ENCODE assay signal across 23 cellular contexts in genomic region chr18:23856466-23857175, GRCh38.
A peak's percentile ranks its signal among the peaks of the same experiment; 100 is the strongest.
DNase-seq lines count a peak whose midpoint lies in the region; ATAC-seq and TF ChIP-seq lines count a peak whose summit lies in the region.
"Had no signal": no experiment of that assay in that cellular context is flagged by ENCODE, and none has a peak within 500 bp of the region (broad histone marks: within the 10 kb centered on the region; RNA-seq: fewer than 3 reads in every experiment).

No MANE protein-coding gene starts in this region.

- TF ChIP-seq CTCF in PC-3 (conservative IDR thresholded peaks at IDR 0.05; ENCODE audit: low read depth, low read length): no peak
- TF ChIP-seq CTCF in endodermal cell (conservative IDR thresholded peaks at IDR 0.05): no peak
- TF ChIP-seq CTCF in gastroesophageal sphincter (IDR thresholded peaks at IDR 0.05): no peak
- no peak for TF ChIP-seq CTCF in esophagus muscularis mucosa (IDR thresholded peaks at IDR 0.05)

- no peaks in the 10 kb centered on the region for H3K79me1 ChIP-seq in neuronal stem cell (ENCODE audit: low read depth, low read length)

- TF ChIP-seq POLR2A in gastroesophageal sphincter (IDR thresholded peaks at IDR 0.05) (no peak), esophagus muscularis mucosa (IDR thresholded peaks at IDR 0.05; ENCODE audit: low read depth) (no peak)

- H2BK15ac ChIP-seq in neuronal stem cell (ENCODE audit: low read length): no peak overlapping the region

- H3K9me3 Mint-ChIP-seq in endodermal cell: peaks cover 2% of the 10 kb centered on the region
- H3K9me3 Mint-ChIP-seq: activated naive CD4-positive, alpha-beta T cell treated with anti-CD3 and anti-CD28 coated beads for 36 hours; mesothelial cell of epicardium; neural crest cell; stimulated activated memory B cell treated with anti-CD40 and anti-IgM and Interleukin-4, amounts not matched to agents 10 μg/mL and 1 μg/mL and 100 μg/mL, for 72 hours had no signal

- DNase-seq in ELF-1 (ENCODE audit: low read depth, low spot score) (peak; percentile 73), PC-3 (peak; percentile 58), endodermal cell (peak; percentile 77), neuronal stem cell (ENCODE audit: low spot score) (no peak), esophagus muscularis mucosa (ENCODE audit: extremely low spot score) (no peak), dedifferentiated amniotic fluid mesenchymal stem cell (ENCODE audit: extremely low spot score) (no peak)
- DNase-seq: activated CD4-positive, alpha-beta T cell treated with anti-CD3 and anti-CD28 coated beads, Interleukin-2, amount 50 U/mL, for 1 hour; activated naive CD4-positive, alpha-beta T cell treated with anti-CD3 and anti-CD28 coated beads for 36 hours; glutamatergic neuron; MG63; NCI-H2081; NCI-H526 treated with DMSO at 0.1 percent for 48 hours; OCI-M1; stimulated activated CD4-positive, alpha-beta T cell treated with anti-CD3 and anti-CD28 coated beads, Interleukin-12 subunit alpha, Interleukin-12 subunit beta, amount 100 ng/mL, for 4 hours; thyroid gland had no signal

- no peak overlapping the region for H3K4ac ChIP-seq in neuronal stem cell (ENCODE audit: low read length)

- no peak for TF ChIP-seq EP300 in gastroesophageal sphincter (IDR thresholded peaks at IDR 0.05)
- TF ChIP-seq EP300 in esophagus muscularis mucosa (IDR thresholded peaks at IDR 0.05): no peak

- CTCF ChIA-PET in PC-3 (lab: Charles Lee): no interaction called here

- H3K9ac ChIP-seq in PC-3 (ENCODE audit: low read length) (peak overlapping the region; percentile 16; the same call in 1 of the 2 replicates), endodermal cell (ENCODE audit: extremely low read depth, low read length, poor library complexity, severe bottlenecking) (no peak overlapping the region), neuronal stem cell (ENCODE audit: low read depth, low read length, poor library complexity) (no peak overlapping the region)

- no peak overlapping the region for H4K91ac ChIP-seq in neuronal stem cell (ENCODE audit: low read depth, low read length, poor library complexity)

- no TSS peak for BruUV-seq in PC-3 (replicated peaks; lab: Mats Ljungman, UMichigan)

- H3K4me2 ChIP-seq in PC-3 (ENCODE audit: low read length) (peak overlapping the region; percentile 12), neuronal stem cell (ENCODE audit: insufficient read depth, low read length, poor library complexity, severe bottlenecking) (no peak overlapping the region)

- H4K8ac ChIP-seq in neuronal stem cell (ENCODE audit: low read depth, low read length): no peak overlapping the region

- ATAC-seq in PC-3 (peak; percentile 35), gastroesophageal sphincter (no peak)
- ATAC-seq: SK-N-SH treated with all-trans-retinoic acid at 6 μM for 48 hours; stimulated activated memory B cell treated with anti-CD40 and anti-IgM and Interleukin-4, amounts not matched to agents 10 μg/mL and 1 μg/mL and 100 μg/mL, for 72 hours had no signal

- no peak overlapping the region for H2BK120ac ChIP-seq in neuronal stem cell (ENCODE audit: low read depth, low read length)

- H3K18ac ChIP-seq in neuronal stem cell (ENCODE audit: low read length): no peak overlapping the region

- H3K4me3 Mint-ChIP-seq in endodermal cell: no peak overlapping the region
- H3K4me3 Mint-ChIP-seq: activated naive CD4-positive, alpha-beta T cell treated with anti-CD3 and anti-CD28 coated beads for 36 hours; B cell; mesothelial cell of epicardium; neural crest cell; stimulated activated memory B cell treated with anti-CD40 and anti-IgM and Interleukin-4, amounts not matched to agents 10 μg/mL and 1 μg/mL and 100 μg/mL, for 72 hours had no signal

- no peak overlapping the region for H2BK12ac ChIP-seq in neuronal stem cell (ENCODE audit: low read length)

- no peak overlapping the region for H3K4me3 ChIP-seq in PC-3 (ENCODE audit: low read length)
- no peak overlapping the region for H3K4me3 ChIP-seq in endodermal cell (ENCODE audit: low read length)
- no peak overlapping the region for H3K4me3 ChIP-seq in neuronal stem cell (ENCODE audit: low read length in 2 of 2)
- H3K4me3 ChIP-seq in gastroesophageal sphincter: no peak overlapping the region
- H3K4me3 ChIP-seq in esophagus muscularis mucosa: no peak overlapping the region
- H3K4me3 ChIP-seq: ascending aorta, coronary artery, MG63, thyroid gland had no signal

- no peaks in the 10 kb centered on the region for H3K36me3 Mint-ChIP-seq in endodermal cell (ENCODE audit: low read depth)
- H3K36me3 Mint-ChIP-seq: mesothelial cell of epicardium; stimulated activated memory B cell treated with anti-CD40 and anti-IgM and Interleukin-4, amounts not matched to agents 10 μg/mL and 1 μg/mL and 100 μg/mL, for 72 hours had no signal

- peaks cover 17% of the 10 kb centered on the region for H3K4me1 Mint-ChIP-seq in endodermal cell

- H3K27ac Mint-ChIP-seq in endodermal cell: no peak overlapping the region
- H3K27ac Mint-ChIP-seq: activated naive CD4-positive, alpha-beta T cell treated with anti-CD3 and anti-CD28 coated beads for 36 hours; B cell; mesothelial cell of epicardium; stimulated activated memory B cell treated with anti-CD40 and anti-IgM and Interleukin-4, amounts not matched to agents 10 μg/mL and 1 μg/mL and 100 μg/mL, for 72 hours had no signal

- peak overlapping the region; percentile 41 for H3K14ac ChIP-seq in neuronal stem cell (ENCODE audit: low read length)

- H2AFZ ChIP-seq in PC-3 (ENCODE audit: low read length) (no peak overlapping the region), neuronal stem cell (ENCODE audit: low read length) (no peak overlapping the region)

- 70 to 100% methylated on average over 1 to 5 of the region's 5 CpGs for WGBS in endodermal cell (ENCODE audit: insufficient coverage in 1 of 2, insufficient read length in 1 of 2), 2 experiments
- WGBS in neuronal stem cell (ENCODE audit: extremely low coverage in 2 of 2, insufficient read length in 2 of 2, insufficient replicate concordance in 1 of 2), 2 donors: no CpG with 5 or more reads among the region's 5 CpGs
- WGBS in gastroesophageal sphincter (ENCODE audit: low coverage in 1 of 2), 2 donors: 80 to 93% methylated on average over 2 to 4 of the region's 5 CpGs
- 84% methylated on average over 5 of the region's 5 CpGs for WGBS in esophagus muscularis mucosa

- H3K4me1 ChIP-seq in PC-3 (ENCODE audit: insufficient read depth, low read length) (peaks cover 61% of the 10 kb centered on the region), endodermal cell (ENCODE audit: control insufficient read depth, insufficient read depth, low read length) (no peaks in the 10 kb centered on the region), neuronal stem cell (ENCODE audit: control insufficient read depth in 2 of 2, insufficient read depth in 1 of 2, low read depth in 1 of 2, low read length in 2 of 2) (peaks cover 0 to 4% of the 10 kb centered on the region in 2 donors), gastroesophageal sphincter (no peaks in the 10 kb centered on the region), esophagus muscularis mucosa (no peaks in the 10 kb centered on the region)
- H3K4me1 ChIP-seq: thyroid gland had no signal

- H4K20me1 ChIP-seq in PC-3 (ENCODE audit: low read length): no peaks in the 10 kb centered on the region

- H3K9me3 ChIP-seq in PC-3 (ENCODE audit: low read length): no peaks in the 10 kb centered on the region
- no peaks in the 10 kb centered on the region for H3K9me3 ChIP-seq in endodermal cell (ENCODE audit: control insufficient read depth, low read length)
- H3K9me3 ChIP-seq in neuronal stem cell (replicated peaks in 1 of 2; ENCODE audit: control insufficient read depth in 2 of 2, insufficient read depth in 1 of 2, low read depth in 1 of 2, low read length in 2 of 2): no peaks in the 10 kb centered on the region
- H3K9me3 ChIP-seq in gastroesophageal sphincter: no peaks in the 10 kb centered on the region
- H3K9me3 ChIP-seq in esophagus muscularis mucosa: no peaks in the 10 kb centered on the region
- H3K9me3 ChIP-seq: ascending aorta, MG63, thyroid gland had no signal

- intact Hi-C loops in PC-3 (cut with micrococcal nuclease) (no loop called here), esophagus muscularis mucosa (cut with DNase I) (loop anchor here (5.0 kb wide), 1 partner anchor 46 kb away; no protein-coding TSS in a partner anchor)

- H2BK5ac ChIP-seq in neuronal stem cell (ENCODE audit: low read length): no peak overlapping the region

- H3K27me3 ChIP-seq in PC-3 (ENCODE audit: low read length) (no peaks in the 10 kb centered on the region), endodermal cell (ENCODE audit: control insufficient read depth, insufficient read depth, low read length, poor library complexity, severe bottlenecking) (no peaks in the 10 kb centered on the region), neuronal stem cell (ENCODE audit: control insufficient read depth in 3 of 3, insufficient read depth in 3 of 3, low read depth in 1 of 3, low read length in 3 of 3) (peaks cover 0 to 3% (median 0%) of the 10 kb centered on the region in 3 experiments), gastroesophageal sphincter (no peaks in the 10 kb centered on the region), esophagus muscularis mucosa (no peaks in the 10 kb centered on the region)
- H3K27me3 ChIP-seq: ascending aorta, MG63, thyroid gland had no signal

- H3K27ac ChIP-seq in PC-3 (ENCODE audit: low read length): peak overlapping the region; percentile 83
- H3K27ac ChIP-seq in endodermal cell (ENCODE audit: low read depth, low read length): no peak overlapping the region
- H3K27ac ChIP-seq in neuronal stem cell (replicated peaks; ENCODE audit: low read length): no peak overlapping the region
- no peak overlapping the region for H3K27ac ChIP-seq in gastroesophageal sphincter
- H3K27ac ChIP-seq in esophagus muscularis mucosa (replicated peaks in 1 of 4): no peak overlapping the region
- H3K27ac ChIP-seq: ascending aorta, coronary artery, thyroid gland had no signal

- H3K79me2 ChIP-seq in PC-3 (ENCODE audit: low read length): no peaks in the 10 kb centered on the region; the same call in 1 of the 2 replicates

- H3K36me3 ChIP-seq in PC-3 (ENCODE audit: low read depth, low read length): peaks cover 55% of the 10 kb centered on the region
- H3K36me3 ChIP-seq in endodermal cell (ENCODE audit: control insufficient read depth, insufficient read depth, low read length): no peaks in the 10 kb centered on the region
- H3K36me3 ChIP-seq in neuronal stem cell (replicated peaks in 1 of 2; ENCODE audit: control insufficient read depth in 2 of 2, insufficient read depth in 2 of 2, low read length in 2 of 2): no peaks in the 10 kb centered on the region
- H3K36me3 ChIP-seq in gastroesophageal sphincter: peaks cover 0 to 53% of the 10 kb centered on the region in 2 donors
- peaks cover 0 to 41% (median 16%) of the 10 kb centered on the region in 4 donors for H3K36me3 ChIP-seq in esophagus muscularis mucosa
- H3K36me3 ChIP-seq: ascending aorta, thyroid gland had no signal

- POLR2A ChIA-PET in PC-3 (lab: Charles Lee; ENCODE audit: unreplicated experiment): no interaction called here

- H3K9me2 ChIP-seq in PC-3 (replicated peaks; ENCODE audit: low read length): no peaks in the 10 kb centered on the region

- H3K23ac ChIP-seq in neuronal stem cell (ENCODE audit: low read depth, low read length, poor library complexity): peak overlapping the region; percentile 44

- H3K27me3 Mint-ChIP-seq in endodermal cell (ENCODE audit: insufficient read depth): no peaks in the 10 kb centered on the region
- H3K27me3 Mint-ChIP-seq: B cell; stimulated activated memory B cell treated with anti-CD40 and anti-IgM and Interleukin-4, amounts not matched to agents 10 μg/mL and 1 μg/mL and 100 μg/mL, for 72 hours had no signal

- H3F3A ChIP-seq in PC-3 (ENCODE audit: low read length, unreplicated experiment): peaks cover 8% of the 10 kb centered on the region

- no peak overlapping the region for H2AK5ac ChIP-seq in neuronal stem cell (ENCODE audit: low read depth, low read length)

Comparison
In these comparisons a context has a peak if more than half of its experiments do, and no peak if none do; other contexts are left out.
1. DNase-seq: peak in ELF-1 (single experiment), PC-3 (single experiment) and endodermal cell (single experiment); none in neuronal stem cell (single experiment), esophagus muscularis mucosa (single experiment) and dedifferentiated amniotic fluid mesenchymal stem cell (single experiment).